ENCODE assay signal across 22 cellular contexts in the genomic region with DNA sequence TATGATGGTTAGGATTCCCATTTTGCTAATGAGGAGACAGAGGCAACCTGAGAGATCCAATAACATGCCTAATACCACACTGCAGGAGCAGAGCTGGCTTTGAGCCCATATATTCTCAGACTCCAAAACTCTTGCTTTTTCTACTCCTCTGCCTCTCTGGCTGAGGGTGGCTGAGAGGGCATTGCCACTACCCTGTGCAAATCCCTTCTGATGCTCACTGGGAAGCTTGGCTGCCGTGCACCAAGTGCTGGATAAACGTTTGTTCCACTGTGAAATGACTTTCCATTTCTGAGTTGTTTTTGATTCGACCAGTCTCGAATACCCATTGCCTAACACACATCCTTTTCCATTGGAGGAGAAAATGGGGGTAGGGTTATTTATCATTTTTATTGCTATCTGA.
"Had no signal": no experiment of that assay in that cellular context is flagged by ENCODE, and none has a peak within 500 bp of the region (broad histone marks: within the 10 kb centered on the region; RNA-seq: fewer than 3 reads in every experiment).

No MANE protein-coding gene starts in this region.

- H3K27me3 Mint-ChIP-seq: dendritic cell treated with granulocyte-macrophage colony-stimulating factor and Interleukin-4, amounts not matched to agents 40 ng/mL and 50 ng/mL, for 4 days had no signal

- H3K27ac Mint-ChIP-seq: dendritic cell treated with granulocyte-macrophage colony-stimulating factor and Interleukin-4, amounts not matched to agents 40 ng/mL and 50 ng/mL, for 4 days; effector memory CD8-positive, alpha-beta T cell; endodermal cell had no signal

- H3K9me3 Mint-ChIP-seq: dendritic cell treated with granulocyte-macrophage colony-stimulating factor and Interleukin-4, amounts not matched to agents 40 ng/mL and 50 ng/mL, for 4 days; effector memory CD8-positive, alpha-beta T cell; endodermal cell had no signal

- ATAC-seq: effector memory CD8-positive, alpha-beta T cell; esophagus mucosa; gastrocnemius medialis; heart right ventricle; left cardiac atrium; left lung; left ventricle myocardium superior; lower lobe of right lung had no signal

- H3K4me3 Mint-ChIP-seq: dendritic cell treated with granulocyte-macrophage colony-stimulating factor and Interleukin-4, amounts not matched to agents 40 ng/mL and 50 ng/mL, for 4 days; effector memory CD8-positive, alpha-beta T cell; endodermal cell had no signal

- DNase-seq: colonic mucosa; cortex of kidney; effector CD8-positive, alpha-beta T cell; effector memory CD8-positive, alpha-beta T cell; endodermal cell; erythroblast; esophagus squamous epithelium; foreskin fibroblast; foreskin melanocyte; gastrocnemius medialis; glutamatergic neuron; head of caudate nucleus; heart right ventricle; hippocampal formation; left cardiac atrium; left lung; left ventricle myocardium superior; lower lobe of right lung; mesenchymal stem cell; midbrain had no signal
